1 cellular context compared by ENCODE assay signal in genomic region chr7:157089100-157089510, GRCh38.
A peak's percentile ranks its signal among the peaks of the same experiment; 100 is the strongest.
TF ChIP-seq lines count a peak whose summit lies in the region.

No MANE protein-coding gene starts in this region.

TF ChIP-seq in K562, 482 proteins besides CTCF, POLR2A, EP300 and RAD21 (continued from another document and continues in another):
- TF ChIP-seq, protein P1, sequence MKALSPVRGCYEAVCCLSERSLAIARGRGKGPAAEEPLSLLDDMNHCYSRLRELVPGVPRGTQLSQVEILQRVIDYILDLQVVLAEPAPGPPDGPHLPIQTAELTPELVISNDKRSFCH (CRISPR knock-in tag; IDR thresholded peaks at IDR 0.05) = no peak
- TF ChIP-seq, protein P1 (tag; IDR thresholded peaks at IDR 0.05) = no peak
- no peak for TF ChIP-seq CCAR2 (IDR thresholded peaks at IDR 0.05; ENCODE audit: low read depth, low read length)
- no peak for TF ChIP-seq ZBTB5 (IDR thresholded peaks at IDR 0.05)
- TF ChIP-seq, protein P2, sequence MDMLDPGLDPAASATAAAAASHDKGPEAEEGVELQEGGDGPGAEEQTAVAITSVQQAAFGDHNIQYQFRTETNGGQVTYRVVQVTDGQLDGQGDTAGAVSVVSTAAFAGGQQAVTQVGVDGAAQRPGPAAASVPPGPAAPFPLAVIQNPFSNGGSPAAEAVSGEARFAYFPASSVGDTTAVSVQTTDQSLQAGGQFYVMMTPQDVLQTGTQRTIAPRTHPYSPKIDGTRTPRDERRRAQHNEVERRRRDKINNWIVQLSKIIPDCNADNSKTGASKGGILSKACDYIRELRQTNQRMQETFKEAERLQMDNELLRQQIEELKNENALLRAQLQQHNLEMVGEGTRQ (CRISPR knock-in tag; IDR thresholded peaks at IDR 0.05) = peak; percentile 89
- TF ChIP-seq, protein P3, sequence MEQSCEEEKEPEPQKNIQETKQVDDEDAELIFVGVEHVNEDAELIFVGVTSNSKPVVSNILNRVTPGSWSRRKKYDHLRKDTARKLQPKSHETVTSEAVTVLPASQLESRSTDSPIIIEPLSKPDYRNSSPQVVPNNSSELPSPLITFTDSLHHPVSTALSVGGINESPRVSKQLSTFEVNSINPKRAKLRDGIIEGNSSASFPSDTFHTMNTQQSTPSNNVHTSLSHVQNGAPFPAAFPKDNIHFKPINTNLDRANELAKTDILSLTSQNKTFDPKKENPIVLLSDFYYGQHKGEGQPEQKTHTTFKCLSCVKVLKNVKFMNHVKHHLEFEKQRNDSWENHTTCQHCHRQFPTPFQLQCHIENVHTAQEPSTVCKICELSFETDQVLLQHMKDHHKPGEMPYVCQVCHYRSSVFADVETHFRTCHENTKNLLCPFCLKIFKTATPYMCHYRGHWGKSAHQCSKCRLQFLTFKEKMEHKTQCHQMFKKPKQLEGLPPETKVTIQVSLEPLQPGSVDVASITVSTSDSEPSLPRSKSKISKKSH (CRISPR knock-in tag; IDR thresholded peaks at IDR 0.05) = no peak
- peak; percentile 92 for TF ChIP-seq ZNF263 (CRISPR knock-in tag; IDR thresholded peaks at IDR 0.05; ENCODE audit: borderline replicate concordance)
- no peak for TF ChIP-seq COPS2 (conservative IDR thresholded peaks at IDR 0.05)
- no peak for TF ChIP-seq MCM3 (IDR thresholded peaks at IDR 0.05)
- no peak for TF ChIP-seq GTF2A2 (tag; IDR thresholded peaks at IDR 0.05)
- TF ChIP-seq RB1 (IDR thresholded peaks at IDR 0.05; ENCODE audit: low read depth) = no peak
- no peak for TF ChIP-seq WHSC1 (IDR thresholded peaks at IDR 0.05; ENCODE audit: low read length)
- TF ChIP-seq SAFB2 (IDR thresholded peaks at IDR 0.05; ENCODE audit: borderline replicate concordance, low read depth, low read length, severe bottlenecking) = no peak
- TF ChIP-seq MIER1 (IDR thresholded peaks at IDR 0.05; ENCODE audit: low read depth) = no peak
- TF ChIP-seq MAZ (CRISPR knock-in tag; conservative IDR thresholded peaks at IDR 0.05 in 1 of 2, IDR thresholded peaks at IDR 0.05 in 1 of 2) = no peak
- TF ChIP-seq ZNF354B (CRISPR knock-in tag; IDR thresholded peaks at IDR 0.05) = no peak
- no peak for TF ChIP-seq ELF2 (CRISPR knock-in tag; IDR thresholded peaks at IDR 0.05)
- TF ChIP-seq POLR3G (IDR thresholded peaks at IDR 0.05; ENCODE audit: extremely low read depth, insufficient read length, insufficient replicate concordance) = no peak
- TF ChIP-seq CBX2 (IDR thresholded peaks at IDR 0.05; ENCODE audit: insufficient read depth, low read length, poor library complexity, severe bottlenecking) = no peak
- TF ChIP-seq USF1 (CRISPR knock-in tag; IDR thresholded peaks at IDR 0.05) = peak; percentile 87
- TF ChIP-seq, protein P4, sequence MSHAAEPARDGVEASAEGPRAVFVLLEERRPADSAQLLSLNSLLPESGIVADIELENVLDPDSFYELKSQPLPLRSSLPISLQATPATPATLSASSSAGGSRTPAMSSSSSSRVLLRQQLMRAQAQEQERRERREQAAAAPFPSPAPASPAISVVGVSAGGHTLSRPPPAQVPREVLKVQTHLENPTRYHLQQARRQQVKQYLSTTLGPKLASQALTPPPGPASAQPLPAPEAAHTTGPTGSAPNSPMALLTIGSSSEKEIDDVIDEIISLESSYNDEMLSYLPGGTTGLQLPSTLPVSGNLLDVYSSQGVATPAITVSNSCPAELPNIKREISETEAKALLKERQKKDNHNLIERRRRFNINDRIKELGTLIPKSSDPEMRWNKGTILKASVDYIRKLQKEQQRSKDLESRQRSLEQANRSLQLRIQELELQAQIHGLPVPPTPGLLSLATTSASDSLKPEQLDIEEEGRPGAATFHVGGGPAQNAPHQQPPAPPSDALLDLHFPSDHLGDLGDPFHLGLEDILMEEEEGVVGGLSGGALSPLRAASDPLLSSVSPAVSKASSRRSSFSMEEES (CRISPR knock-in tag; IDR thresholded peaks at IDR 0.05) = no peak
- TF ChIP-seq HMBOX1 (IDR thresholded peaks at IDR 0.05) = no peak
- no peak for TF ChIP-seq MEIS2 (IDR thresholded peaks at IDR 0.05; ENCODE audit: partially characterized antibody)
- TF ChIP-seq CBFA2T2 (conservative IDR thresholded peaks at IDR 0.05) = peak; percentile 46
- TF ChIP-seq SIX5 (IDR thresholded peaks at IDR 0.05; ENCODE audit: borderline replicate concordance in 1 of 2, insufficient read depth in 1 of 2, low read depth in 1 of 2, low read length in 2 of 2) = no peak
- peak; percentile 26 for TF ChIP-seq ZFP36 (IDR thresholded peaks at IDR 0.05; ENCODE audit: low read depth, low read length, partially characterized antibody)
- no peak for TF ChIP-seq EZH2 (IDR thresholded peaks at IDR 0.05; ENCODE audit: borderline replicate concordance, low read depth, low read length)
- TF ChIP-seq E4F1 (CRISPR knock-in tag; IDR thresholded peaks at IDR 0.05; ENCODE audit: borderline replicate concordance) = no peak
- peak; percentile 33; the same call in 1 of the 2 replicates for TF ChIP-seq ZNF316 (IDR thresholded peaks at IDR 0.05)
- TF ChIP-seq, protein P5, sequence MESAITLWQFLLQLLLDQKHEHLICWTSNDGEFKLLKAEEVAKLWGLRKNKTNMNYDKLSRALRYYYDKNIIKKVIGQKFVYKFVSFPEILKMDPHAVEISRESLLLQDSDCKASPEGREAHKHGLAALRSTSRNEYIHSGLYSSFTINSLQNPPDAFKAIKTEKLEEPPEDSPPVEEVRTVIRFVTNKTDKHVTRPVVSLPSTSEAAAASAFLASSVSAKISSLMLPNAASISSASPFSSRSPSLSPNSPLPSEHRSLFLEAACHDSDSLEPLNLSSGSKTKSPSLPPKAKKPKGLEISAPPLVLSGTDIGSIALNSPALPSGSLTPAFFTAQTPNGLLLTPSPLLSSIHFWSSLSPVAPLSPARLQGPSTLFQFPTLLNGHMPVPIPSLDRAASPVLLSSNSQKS (CRISPR knock-in tag; IDR thresholded peaks at IDR 0.05) = no peak
- no peak for TF ChIP-seq PHF20 (IDR thresholded peaks at IDR 0.05; ENCODE audit: partially characterized antibody)
- TF ChIP-seq CTBP1 (IDR thresholded peaks at IDR 0.05; ENCODE audit: borderline replicate concordance) = peak; percentile 15; the same call in 1 of the 2 replicates
- 0 out of 4 replicates have a peak, but pooled peaks of 1 of the 2 experiments have one; percentile 31 for TF ChIP-seq MNT (conservative IDR thresholded peaks at IDR 0.05)
- TF ChIP-seq, protein P6, sequence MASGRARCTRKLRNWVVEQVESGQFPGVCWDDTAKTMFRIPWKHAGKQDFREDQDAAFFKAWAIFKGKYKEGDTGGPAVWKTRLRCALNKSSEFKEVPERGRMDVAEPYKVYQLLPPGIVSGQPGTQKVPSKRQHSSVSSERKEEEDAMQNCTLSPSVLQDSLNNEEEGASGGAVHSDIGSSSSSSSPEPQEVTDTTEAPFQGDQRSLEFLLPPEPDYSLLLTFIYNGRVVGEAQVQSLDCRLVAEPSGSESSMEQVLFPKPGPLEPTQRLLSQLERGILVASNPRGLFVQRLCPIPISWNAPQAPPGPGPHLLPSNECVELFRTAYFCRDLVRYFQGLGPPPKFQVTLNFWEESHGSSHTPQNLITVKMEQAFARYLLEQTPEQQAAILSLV (tag; IDR thresholded peaks at IDR 0.05) = no peak
- peak; percentile 55; the same call in 1 of the 2 replicates for TF ChIP-seq MAFG (tag; conservative IDR thresholded peaks at IDR 0.05)
- TF ChIP-seq, protein P7, sequence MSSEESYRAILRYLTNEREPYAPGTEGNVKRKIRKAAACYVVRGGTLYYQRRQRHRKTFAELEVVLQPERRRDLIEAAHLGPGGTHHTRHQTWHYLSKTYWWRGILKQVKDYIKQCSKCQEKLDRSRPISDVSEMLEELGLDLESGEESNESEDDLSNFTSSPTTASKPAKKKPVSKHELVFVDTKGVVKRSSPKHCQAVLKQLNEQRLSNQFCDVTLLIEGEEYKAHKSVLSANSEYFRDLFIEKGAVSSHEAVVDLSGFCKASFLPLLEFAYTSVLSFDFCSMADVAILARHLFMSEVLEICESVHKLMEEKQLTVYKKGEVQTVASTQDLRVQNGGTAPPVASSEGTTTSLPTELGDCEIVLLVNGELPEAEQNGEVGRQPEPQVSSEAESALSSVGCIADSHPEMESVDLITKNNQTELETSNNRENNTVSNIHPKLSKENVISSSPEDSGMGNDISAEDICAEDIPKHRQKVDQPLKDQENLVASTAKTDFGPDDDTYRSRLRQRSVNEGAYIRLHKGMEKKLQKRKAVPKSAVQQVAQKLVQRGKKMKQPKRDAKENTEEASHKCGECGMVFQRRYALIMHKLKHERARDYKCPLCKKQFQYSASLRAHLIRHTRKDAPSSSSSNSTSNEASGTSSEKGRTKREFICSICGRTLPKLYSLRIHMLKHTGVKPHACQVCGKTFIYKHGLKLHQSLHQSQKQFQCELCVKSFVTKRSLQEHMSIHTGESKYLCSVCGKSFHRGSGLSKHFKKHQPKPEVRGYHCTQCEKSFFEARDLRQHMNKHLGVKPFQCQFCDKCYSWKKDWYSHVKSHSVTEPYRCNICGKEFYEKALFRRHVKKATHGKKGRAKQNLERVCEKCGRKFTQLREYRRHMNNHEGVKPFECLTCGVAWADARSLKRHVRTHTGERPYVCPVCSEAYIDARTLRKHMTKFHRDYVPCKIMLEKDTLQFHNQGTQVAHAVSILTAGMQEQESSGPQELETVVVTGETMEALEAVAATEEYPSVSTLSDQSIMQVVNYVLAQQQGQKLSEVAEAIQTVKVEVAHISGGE (CRISPR knock-in tag; IDR thresholded peaks at IDR 0.05) = no peak
- TF ChIP-seq, protein P8, sequence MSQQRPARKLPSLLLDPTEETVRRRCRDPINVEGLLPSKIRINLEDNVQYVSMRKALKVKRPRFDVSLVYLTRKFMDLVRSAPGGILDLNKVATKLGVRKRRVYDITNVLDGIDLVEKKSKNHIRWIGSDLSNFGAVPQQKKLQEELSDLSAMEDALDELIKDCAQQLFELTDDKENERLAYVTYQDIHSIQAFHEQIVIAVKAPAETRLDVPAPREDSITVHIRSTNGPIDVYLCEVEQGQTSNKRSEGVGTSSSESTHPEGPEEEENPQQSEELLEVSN (IDR thresholded peaks at IDR 0.05; ENCODE audit: borderline replicate concordance in 1 of 2, extremely low read depth in 1 of 2, insufficient read depth in 1 of 2, insufficient read length in 1 of 2, low read depth in 1 of 2, low read length in 1 of 2, poor library complexity in 1 of 2, severe bottlenecking in 1 of 2) = peak in 1 of 2 experiments; percentile 28
- TF ChIP-seq ZNF436 (CRISPR knock-in tag; IDR thresholded peaks at IDR 0.05) = no peak
- TF ChIP-seq C11orf30 (IDR thresholded peaks at IDR 0.05; ENCODE audit: low read depth) = peak; percentile 64; the same call in 1 of the 2 replicates
- TF ChIP-seq SRF (CRISPR knock-in tag; IDR thresholded peaks at IDR 0.05) = no peak
- no peak for TF ChIP-seq ZNF384 (IDR thresholded peaks at IDR 0.05; ENCODE audit: low read depth, low read length)
- TF ChIP-seq ZBTB7A (IDR thresholded peaks at IDR 0.05; ENCODE audit: borderline replicate concordance, control insufficient read depth, low read depth, low read length) = no peak
- no peak for TF ChIP-seq HLTF (IDR thresholded peaks at IDR 0.05)
- TF ChIP-seq NFYB (IDR thresholded peaks at IDR 0.05; ENCODE audit: extremely low read depth, insufficient read length) = no peak
